10 cellular contexts compared by ENCODE assay signal in the genomic region with DNA sequence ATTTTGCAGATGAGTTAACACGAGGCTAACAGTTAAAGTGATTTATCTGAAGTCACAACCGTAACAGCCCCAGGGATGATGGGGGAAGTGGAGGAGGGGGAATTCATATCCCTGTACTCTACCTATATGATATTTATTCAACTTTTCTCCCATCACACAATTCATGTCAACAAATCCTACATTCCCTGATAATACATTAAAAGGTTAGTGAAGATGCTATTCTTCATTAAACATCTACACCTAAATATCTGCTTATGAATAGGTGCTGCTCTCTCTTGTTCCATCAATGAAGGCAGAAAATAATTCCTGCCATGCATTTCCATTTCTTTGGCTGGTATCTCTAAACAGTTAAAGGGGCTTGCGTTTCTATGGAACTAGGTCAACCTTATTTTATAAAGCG. TPM values are rescaled to one million over a fixed set of nuclear protein-coding genes. Genes with fewer than 3 reads are reported as not detected.
A peak's percentile ranks its signal among the peaks of the same experiment; 100 is the strongest.
DNase-seq lines count a peak whose midpoint lies in the region; ATAC-seq and TF ChIP-seq lines count a peak whose summit lies in the region.
"Had no signal": no experiment of that assay in that cellular context is flagged by ENCODE, and none has a peak within 500 bp of the region (broad histone marks: within the 10 kb centered on the region; RNA-seq: fewer than 3 reads in every experiment).

No MANE protein-coding gene starts in this region.

- peak overlapping the region; percentile 99 for H3K4me3 Mint-ChIP-seq in MCF 10A (ENCODE audit: unreplicated experiment)
- no peak overlapping the region for H3K4me3 Mint-ChIP-seq in activated T-helper 17 cell treated with anti-CD3 and anti-CD28 coated beads, Interleukin-2, amount 50 U/mL, for 72 hours

- intact Hi-C loops in MCF 10A (cut with micrococcal nuclease) (loop anchor here (1.0 to 5.0 kb wide), 2 partner anchors 34 to 504 kb away; partner anchors contain the start of gene GABARAPL1), lower lobe of right lung (cut with DNase I) (no loop called here)

- peak overlapping the region; percentile 25 for H3K4me3 ChIP-seq in LNCaP clone FGC (ENCODE audit: low read depth, low read length)
- no peak overlapping the region for H3K4me3 ChIP-seq in lower lobe of right lung
- peak overlapping the region; percentile 83 for H3K4me3 ChIP-seq in suprapubic skin

- H3K27ac ChIP-seq in lower lobe of right lung (peak overlapping the region; percentile 33), suprapubic skin (peak overlapping the region; percentile 100)

- DNase-seq in LNCaP clone FGC (ENCODE audit: low read depth) (no peak), MCF 10A (ENCODE audit: unreplicated experiment) (no peak), lower lobe of right lung (no peak), suprapubic skin (ENCODE audit: low spot score in 2 of 2) (no peak), NCI-H2081 (lab: John Stamatoyannopoulos, UW) (no peak), NCI-H69 (lab: John Stamatoyannopoulos, UW) (no peak)
- DNase-seq: stimulated activated CD4-positive, alpha-beta T cell treated with anti-CD3 and anti-CD28 coated beads, Interleukin-2, amount 100 ng/mL, for 24 hours had no signal

- no peaks in the 10 kb centered on the region for H3K27me3 ChIP-seq in lower lobe of right lung (ENCODE audit: low read depth)
- H3K27me3 ChIP-seq in suprapubic skin: no peaks in the 10 kb centered on the region

- H3K36me3 Mint-ChIP-seq in MCF 10A (ENCODE audit: insufficient read depth, unreplicated experiment): peaks cover 83% of the 10 kb centered on the region
- peaks cover 51% of the 10 kb centered on the region for H3K36me3 Mint-ChIP-seq in activated T-helper 17 cell treated with anti-CD3 and anti-CD28 coated beads, Interleukin-2, amount 50 U/mL, for 72 hours (ENCODE audit: low read depth)

- POLR2A ChIA-PET in MCF 10A (lab: Yijun Ruan, JAX): interaction anchor here (1.0 to 10.2 kb wide), 5 partner anchors 10 to 1550 kb away, joined by 3 to 192 read pairs (median 5); partner anchors contain the start of gene LRP6

- WGBS in suprapubic skin: 23% methylated on average over 4 of the region's 4 CpGs

- H3K27me3 Mint-ChIP-seq in MCF 10A (ENCODE audit: insufficient read depth, unreplicated experiment): no peaks in the 10 kb centered on the region
- H3K27me3 Mint-ChIP-seq in activated T-helper 17 cell treated with anti-CD3 and anti-CD28 coated beads, Interleukin-2, amount 50 U/mL, for 72 hours: peaks cover 29% of the 10 kb centered on the region
- H3K27me3 Mint-ChIP-seq: stimulated activated naive CD8-positive, alpha-beta T cell treated with anti-CD3 and anti-CD28 coated beads, Interleukin-15, Interleukin-2, amounts not matched to agents 100 ng/mL and 50 ng/mL, for 24 hours had no signal

- H3K27ac Mint-ChIP-seq in MCF 10A (ENCODE audit: low read depth, unreplicated experiment): peak overlapping the region; percentile 98
- no peak overlapping the region for H3K27ac Mint-ChIP-seq in activated T-helper 17 cell treated with anti-CD3 and anti-CD28 coated beads, Interleukin-2, amount 50 U/mL, for 72 hours

- TF ChIP-seq EP300 in suprapubic skin (IDR thresholded peaks at IDR 0.05): no peak

- CTCF ChIA-PET in MCF 10A (lab: Yijun Ruan, JAX): interaction anchor here (0.6 to 4.3 kb wide), 4 partner anchors 10 to 1843 kb away, joined by 3 to 42 read pairs (median 7); no protein-coding TSS in a partner anchor

- H3K36me3 ChIP-seq in lower lobe of right lung (peaks cover 48% of the 10 kb centered on the region), suprapubic skin (peaks cover 45% of the 10 kb centered on the region)

- no peak for ATAC-seq in lower lobe of right lung
- ATAC-seq in GM18858 (IDR thresholded peaks at IDR 0.05; ENCODE audit: unreplicated experiment): no peak
- ATAC-seq in activated T-helper 17 cell treated with anti-CD3 and anti-CD28 coated beads, Interleukin-2, amount 50 U/mL, for 72 hours (replicated peaks): no peak

- no peaks in the 10 kb centered on the region for H3K9me3 Mint-ChIP-seq in MCF 10A (ENCODE audit: unreplicated experiment)
- H3K9me3 Mint-ChIP-seq in activated T-helper 17 cell treated with anti-CD3 and anti-CD28 coated beads, Interleukin-2, amount 50 U/mL, for 72 hours: no peaks in the 10 kb centered on the region
- H3K9me3 Mint-ChIP-seq: stimulated activated naive CD8-positive, alpha-beta T cell treated with anti-CD3 and anti-CD28 coated beads, Interleukin-15, Interleukin-2, amounts not matched to agents 100 ng/mL and 50 ng/mL, for 24 hours had no signal

- no peaks in the 10 kb centered on the region for H3K9me3 ChIP-seq in lower lobe of right lung
- no peaks in the 10 kb centered on the region for H3K9me3 ChIP-seq in suprapubic skin

- BruUV-seq in MCF 10A (replicated peaks; lab: Mats Ljungman, UMichigan): no TSS peak

- TF ChIP-seq POLR2A in suprapubic skin (IDR thresholded peaks at IDR 0.05): no peak

- H3K4me1 ChIP-seq in lower lobe of right lung (peaks cover 51% of the 10 kb centered on the region), suprapubic skin (peaks cover 55% of the 10 kb centered on the region)

- H3K4me1 Mint-ChIP-seq in MCF 10A (ENCODE audit: insufficient read depth, unreplicated experiment): peaks cover 46% of the 10 kb centered on the region
- H3K4me1 Mint-ChIP-seq in activated T-helper 17 cell treated with anti-CD3 and anti-CD28 coated beads, Interleukin-2, amount 50 U/mL, for 72 hours: peaks cover 7% of the 10 kb centered on the region

- TF ChIP-seq CTCF in LNCaP clone FGC (IDR thresholded peaks at IDR 0.05; ENCODE audit: control insufficient read depth, extremely low read depth, insufficient read depth) (no peak), MCF 10A (IDR thresholded peaks at IDR 0.05; ENCODE audit: unreplicated experiment) (no peak), lower lobe of right lung (IDR thresholded peaks at IDR 0.05) (no peak), suprapubic skin (IDR thresholded peaks at IDR 0.05) (no peak)

RNA-seq across cellular contexts. Expression of gene YBX3, which starts 6.8 kb away (rescaled TPM):
- total RNA-seq in MCF 10A (2022) (545 and 577 TPM in 2 replicates), lower lobe of right lung (278 TPM), suprapubic skin (100 to 1,000 TPM; 610 to 832 (median 677) TPM)
- 10 to 100 TPM; 23.7 to 81.0 TPM for total RNA-seq in activated T-helper 17 cell treated with anti-CD3 and anti-CD28 coated beads, Interleukin-2, amount 50 U/mL, for 72 hours

RNA-seq across cellular contexts. Expression of gene STYK1, which starts 42.4 kb away (rescaled TPM):
- 0.14 and 0.56 TPM in 2 replicates for total RNA-seq in MCF 10A (2022)
- 0.53 TPM for total RNA-seq in lower lobe of right lung
- 1 to 10 TPM; 1.0 to 2.3 (median 1.2) TPM for total RNA-seq in suprapubic skin
- under 1 TPM in 1 of 2 donors, not detected in 1; 0.17 TPM for total RNA-seq in activated T-helper 17 cell treated with anti-CD3 and anti-CD28 coated beads, Interleukin-2, amount 50 U/mL, for 72 hours
